In genomic region chr12:132148368-132149045, GRCh38 we compare ENCODE assay signal across 24 cellular contexts.
"Had no signal": no experiment of that assay in that cellular context is flagged by ENCODE, and none has a peak within 500 bp of the region (broad histone marks: within the 10 kb centered on the region; RNA-seq: fewer than 3 reads in every experiment).

No MANE protein-coding gene starts in this region.

- DNase-seq: activated T-cell treated with anti-CD3 and anti-CD28 coated beads, Interleukin-2, amount 50 U/mL, for 1 hour; amniotic stem cell; effector memory CD4-positive, alpha-beta T cell; mesendoderm; occipital lobe; stimulated activated CD4-positive, alpha-beta T cell treated with anti-CD3 and anti-CD28 coated beads, Interleukin-1b, Interleukin-23, amount 100 ng/mL, for 48 hours; stimulated activated naive CD4-positive, alpha-beta T cell; T-helper 9 cell had no signal

- H3K9me3 Mint-ChIP-seq: central memory CD8-positive, alpha-beta T cell; neural crest cell; type B pancreatic cell; WTC11 had no signal

- H3K4me3 ChIP-seq: breast epithelium, lower lobe of right lung, mucosa of descending colon, prostate gland, right atrium auricular region, thoracic aorta had no signal

- H3K27me3 ChIP-seq: breast epithelium, right atrium auricular region had no signal

- H3K36me3 ChIP-seq: breast epithelium, prostate gland, right atrium auricular region, thoracic aorta had no signal

- H3K27ac Mint-ChIP-seq: activated naive CD8-positive, alpha-beta T cell; type B pancreatic cell; WTC11 had no signal

- H3K9me3 ChIP-seq: breast epithelium, lower lobe of right lung, mucosa of descending colon, prostate gland, right atrium auricular region, thoracic aorta had no signal

- H3K27ac ChIP-seq: breast epithelium, lower lobe of right lung, prostate gland, right atrium auricular region, thoracic aorta had no signal

- H3K36me3 Mint-ChIP-seq: activated naive CD8-positive, alpha-beta T cell; type B pancreatic cell had no signal

- ATAC-seq: esophagus mucosa, lower lobe of right lung, mucosa of descending colon, WTC11 had no signal

- H3K4me3 Mint-ChIP-seq: activated naive CD8-positive, alpha-beta T cell; central memory CD8-positive, alpha-beta T cell; neural crest cell; type B pancreatic cell; WTC11 had no signal

- FAIRE-seq: colon, endothelial cell of umbilical vein, frontal cortex, keratinocyte had no signal
